Comparison of ENCODE assay signal across 21 cellular contexts in the genomic region with DNA sequence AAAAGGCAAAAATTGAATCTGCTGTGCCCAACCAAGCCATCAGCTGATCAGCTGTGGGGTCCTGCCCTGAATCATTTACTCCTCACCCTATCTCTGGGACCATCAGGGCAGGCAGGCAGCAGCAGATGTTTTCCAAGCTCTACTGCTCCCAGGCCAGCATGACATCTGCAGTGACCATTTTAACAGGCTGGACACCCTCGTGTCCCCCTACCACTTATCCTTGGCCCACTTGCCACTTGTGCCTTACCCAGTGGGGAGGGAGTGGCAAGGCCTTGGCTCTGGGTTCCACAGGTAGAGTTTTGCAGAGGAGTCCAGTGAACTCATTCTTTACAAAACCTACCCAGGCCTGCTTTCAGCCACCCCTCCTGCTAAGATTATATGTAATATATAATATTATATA. TPM values are rescaled to one million over a fixed set of nuclear protein-coding genes. Genes with fewer than 3 reads are reported as not detected.
DNase-seq lines count a peak whose midpoint lies in the region; ATAC-seq, FAIRE-seq and TF ChIP-seq lines count a peak whose summit lies in the region.
"Had no signal": no experiment of that assay in that cellular context is flagged by ENCODE, and none has a peak within 500 bp of the region (broad histone marks: within the 10 kb centered on the region; RNA-seq: fewer than 3 reads in every experiment).

No MANE protein-coding gene starts in this region.

- TF ChIP-seq RAD21 in HepG2 (CRISPR knock-in tag; IDR thresholded peaks at IDR 0.05), result no peak

- POLR2A ChIA-PET in HepG2 (lab: Yijun Ruan, JAX), result no interaction called here

- TF ChIP-seq EP300 in HepG2 (IDR thresholded peaks at IDR 0.05; ENCODE audit: low read depth in 2 of 2, low read length in 2 of 2) (no peak), HepG2 (CRISPR knock-in tag; IDR thresholded peaks at IDR 0.05; ENCODE audit: borderline replicate concordance) (no peak), sigmoid colon (IDR thresholded peaks at IDR 0.05) (no peak)

- H3K9ac ChIP-seq in HepG2 (ENCODE audit: insufficient read depth, low read depth, low read length) (no peak overlapping the region), kidney (ENCODE audit: low read length in 2 of 2) (no peak overlapping the region), mesenchymal stem cell (ENCODE audit: low read length) (no peak overlapping the region)
- H3K9ac ChIP-seq: GM23248 had no signal

- H3K4me1 ChIP-seq in right lobe of liver, result peaks cover 0 to 14% (median 2%) of the 10 kb centered on the region in 4 donors
- peaks cover 41% of the 10 kb centered on the region for H3K4me1 ChIP-seq in HepG2 (ENCODE audit: insufficient read depth, low read length)
- H3K4me1 ChIP-seq in kidney (ENCODE audit: control insufficient read depth in 1 of 2, insufficient read depth in 1 of 2, low read depth in 1 of 2, low read length in 2 of 2), result peaks cover 10 to 11% of the 10 kb centered on the region in 2 donors
- peaks cover 0 to 53% (median 37%) of the 10 kb centered on the region in 4 donors for H3K4me1 ChIP-seq in sigmoid colon
- H3K4me1 ChIP-seq in mesenchymal stem cell (ENCODE audit: control insufficient read depth, insufficient read depth, low read depth, low read length), result peaks cover 35% of the 10 kb centered on the region

- H3K36me3 ChIP-seq in right lobe of liver (no peaks in the 10 kb centered on the region), HepG2 (replicated peaks in 1 of 2; ENCODE audit: control insufficient read depth in 1 of 2, insufficient read depth in 2 of 2, low read length in 2 of 2) (no peaks in the 10 kb centered on the region), WERI-Rb-1 (peaks cover 9% of the 10 kb centered on the region), kidney (ENCODE audit: control insufficient read depth in 1 of 2, insufficient read depth in 2 of 2, low read length in 2 of 2) (no peaks in the 10 kb centered on the region), sigmoid colon (no peaks in the 10 kb centered on the region), mesenchymal stem cell (ENCODE audit: control insufficient read depth in 1 of 2, insufficient read depth in 2 of 2, low read depth in 1 of 2, low read length in 2 of 2) (peaks cover 5 to 9% of the 10 kb centered on the region in 2 experiments)
- H3K36me3 ChIP-seq: HAP-1 had no signal

- H3K4ac ChIP-seq in mesenchymal stem cell (ENCODE audit: low read depth in 1 of 2, low read length in 2 of 2), result no peak overlapping the region

- no peak for TF ChIP-seq POLR2A in right lobe of liver (IDR thresholded peaks at IDR 0.05)
- TF ChIP-seq POLR2A in HepG2 (IDR thresholded peaks at IDR 0.05; ENCODE audit: insufficient read depth in 1 of 2, low read depth in 2 of 2, low read length in 2 of 2), result no peak
- TF ChIP-seq POLR2A in sigmoid colon (IDR thresholded peaks at IDR 0.05), result no peak

- peaks cover 10% of the 10 kb centered on the region for H3K79me1 ChIP-seq in mesenchymal stem cell (replicated peaks; ENCODE audit: low read length, poor library complexity, severe bottlenecking)

- H2BK15ac ChIP-seq in mesenchymal stem cell (ENCODE audit: low read depth, poor library complexity, severe bottlenecking), result no peak overlapping the region

- no peak overlapping the region for H3K4me2 ChIP-seq in HepG2 (ENCODE audit: low read depth, low read length)
- no peak overlapping the region for H3K4me2 ChIP-seq in mesenchymal stem cell (ENCODE audit: low read length, poor library complexity, severe bottlenecking)

- H3K9me3 ChIP-seq in right lobe of liver (no peaks in the 10 kb centered on the region), HepG2 (ENCODE audit: low read length) (no peaks in the 10 kb centered on the region), WERI-Rb-1 (ENCODE audit: severe bottlenecking) (peaks cover 12% of the 10 kb centered on the region), kidney (ENCODE audit: control insufficient read depth in 1 of 2, low read length in 2 of 2) (no peaks in the 10 kb centered on the region), sigmoid colon (no peaks in the 10 kb centered on the region), mesenchymal stem cell (ENCODE audit: control insufficient read depth, low read length) (no peaks in the 10 kb centered on the region)
- H3K9me3 ChIP-seq: BLaER1 treated with 17β-estradiol and CSF1 and Interleukin-3, amounts not matched to agents 10 nM and 100 nM; Caco-2; HAP-1 had no signal

- H3K23ac ChIP-seq in mesenchymal stem cell (ENCODE audit: low read length in 2 of 2), result no peak overlapping the region

- TF ChIP-seq CTCF in right lobe of liver (IDR thresholded peaks at IDR 0.05) (no peak), HepG2 (CRISPR knock-in tag; IDR thresholded peaks at IDR 0.05) (no peak), WERI-Rb-1 (IDR thresholded peaks at IDR 0.05; ENCODE audit: low read depth, low read length) (no peak), kidney (IDR thresholded peaks at IDR 0.05; ENCODE audit: borderline replicate concordance, extremely low read depth, insufficient read depth) (no peak), sigmoid colon (IDR thresholded peaks at IDR 0.05) (no peak)

- peaks cover 8% of the 10 kb centered on the region in 2 donors for H3K27me3 ChIP-seq in right lobe of liver
- peaks cover 4 to 70% of the 10 kb centered on the region in 2 experiments for H3K27me3 ChIP-seq in HepG2 (ENCODE audit: control insufficient read depth in 1 of 2, insufficient read depth in 2 of 2, low read length in 2 of 2)
- no peaks in the 10 kb centered on the region for H3K27me3 ChIP-seq in WERI-Rb-1 (ENCODE audit: insufficient read depth, low read depth, severe bottlenecking)
- peaks cover 27 to 52% (median 45%) of the 10 kb centered on the region in 3 donors for H3K27me3 ChIP-seq in sigmoid colon
- H3K27me3 ChIP-seq in mesenchymal stem cell (ENCODE audit: control insufficient read depth in 1 of 2, insufficient read depth in 1 of 2, low read length in 2 of 2), result peaks cover 46 to 58% of the 10 kb centered on the region in 2 experiments

- CTCF ChIA-PET in HepG2 (lab: Yijun Ruan, JAX; ENCODE audit: low intra/inter-chr PET ratio, low total read pairs), result no interaction called here

- no peak overlapping the region for H2BK5ac ChIP-seq in mesenchymal stem cell (ENCODE audit: low read depth, low read length, poor library complexity, severe bottlenecking)

- FAIRE-seq in HepG2 (lab: Jason Lieb, UNC) (no peak), kidney (lab: Jason Lieb, UNC) (no peak)
- FAIRE-seq: D721Med, G401.6, GM12891, GM19239 had no signal

- no peak overlapping the region for H2AFZ ChIP-seq in HepG2 (ENCODE audit: low read length)
- H2AFZ ChIP-seq in mesenchymal stem cell (ENCODE audit: low read depth, low read length), result no peak overlapping the region
- H2AFZ ChIP-seq: GM23248 had no signal

- no peak overlapping the region for H3K14ac ChIP-seq in mesenchymal stem cell (ENCODE audit: low read length in 2 of 2)

- H4K91ac ChIP-seq in mesenchymal stem cell (ENCODE audit: low read length), result no peak overlapping the region

- H3K79me2 ChIP-seq in HepG2 (ENCODE audit: insufficient read depth, low read length), result no peaks in the 10 kb centered on the region

- no TSS peak for BruUV-seq in HepG2 (replicated peaks; lab: Mats Ljungman, UMichigan)

- no peak overlapping the region for H2BK120ac ChIP-seq in mesenchymal stem cell (ENCODE audit: low read depth, low read length)

- no peak overlapping the region for H4K8ac ChIP-seq in mesenchymal stem cell (ENCODE audit: low read length)

- H3K4me3 ChIP-seq in right lobe of liver, result no peak overlapping the region
- no peak overlapping the region for H3K4me3 ChIP-seq in HepG2 (replicated peaks in 1 of 3; ENCODE audit: insufficient read depth in 1 of 3, low read depth in 2 of 3, low read length in 3 of 3)
- no peak overlapping the region for H3K4me3 ChIP-seq in WERI-Rb-1 (ENCODE audit: low read depth, low read length)
- no peak overlapping the region for H3K4me3 ChIP-seq in kidney (ENCODE audit: low read length in 2 of 2)
- no peak overlapping the region for H3K4me3 ChIP-seq in sigmoid colon
- no peak overlapping the region for H3K4me3 ChIP-seq in mesenchymal stem cell (ENCODE audit: insufficient read depth in 1 of 2, low read depth in 1 of 2, low read length in 2 of 2)
- H3K4me3 ChIP-seq: BLaER1 treated with 17β-estradiol and CSF1 and Interleukin-3, amounts not matched to agents 10 nM and 100 nM; GM23248; HAP-1 had no signal

- H2BK12ac ChIP-seq in mesenchymal stem cell (ENCODE audit: low read length in 2 of 2), result no peak overlapping the region

- intact Hi-C loops in right lobe of liver (cut with DNase I), result no loop called here
- intact Hi-C loops in HepG2 (cut with micrococcal nuclease; ENCODE audit: unreplicated experiment), result no loop called here
- intact Hi-C loops in kidney (cut with DNase I), result no loop called here
- intact Hi-C loops in sigmoid colon (cut with DNase I), result loop anchor here (10.0 kb wide), 2 partner anchors 53 to 297 kb away; no protein-coding TSS in a partner anchor

- no CpG with 5 or more reads among the region's 1 CpG for WGBS in right lobe of liver (ENCODE audit: insufficient coverage, low coverage, low lambda C conversion rate, missing lambda C conversion rate)
- 0% methylated on average over 1 of the region's 1 CpG for WGBS in HepG2 (ENCODE audit: low lambda C conversion rate)
- WGBS in sigmoid colon, 2 donors, result 50 to 61% methylated on average over 1 of the region's 1 CpG
- WGBS in mesenchymal stem cell, result 100% methylated on average over 1 of the region's 1 CpG

- H3K18ac ChIP-seq in mesenchymal stem cell (ENCODE audit: low read depth in 1 of 2, low read length in 2 of 2), result no peak overlapping the region

- peaks cover 4% of the 10 kb centered on the region; the same call in 1 of the 2 replicates for H4K20me1 ChIP-seq in HepG2 (ENCODE audit: insufficient read depth, low read length)

- DNase-seq in right lobe of liver (peak in 2 of 3 donors; percentile 15 to 17), HepG2 (ENCODE audit: low spot score) (no peak), WERI-Rb-1 (peak; percentile 3), kidney (peak; percentile 8), sigmoid colon (peak; percentile 17), glomerular visceral epithelial cell (ENCODE audit: extremely low spot score) (no peak), mesenchymal stem cell (no peak)
- DNase-seq: 8988T; CD4-positive, CD25-positive, alpha-beta regulatory T cell; GM23248 had no signal

- no peak overlapping the region for H2AK5ac ChIP-seq in mesenchymal stem cell (ENCODE audit: low read length, severe bottlenecking)

- no peak for ATAC-seq in right lobe of liver
- ATAC-seq in HepG2, result no peak
- no peak for ATAC-seq in GM21423 (IDR thresholded peaks at IDR 0.05; ENCODE audit: unreplicated experiment)

- in situ Hi-C loops in HepG2 (cut with HindIII; ENCODE audit: extremely low pct_ligation_motif_present, low pct_unique_long_range_greater_than_20kb), result no loop called here

- no peak overlapping the region for H3K27ac ChIP-seq in right lobe of liver
- H3K27ac ChIP-seq in HepG2 (ENCODE audit: extremely low read length, insufficient read depth, low read length), result no peak overlapping the region
- no peak overlapping the region for H3K27ac ChIP-seq in WERI-Rb-1
- H3K27ac ChIP-seq in kidney (ENCODE audit: low read depth in 2 of 2, low read length in 2 of 2), result no peak overlapping the region
- no peak overlapping the region for H3K27ac ChIP-seq in sigmoid colon
- H3K27ac ChIP-seq in mesenchymal stem cell (ENCODE audit: low read length, poor library complexity, severe bottlenecking), result no peak overlapping the region
- H3K27ac ChIP-seq: GM23248 had no signal

RNA-seq across cellular contexts. Expression of gene CA4, which starts 12.0 kb away (rescaled TPM):
- total RNA-seq in right lobe of liver (under 1 TPM in 3 of 6 experiments, not detected in 3; 0.33 to 0.37 (median 0.35) TPM), HepG2 (2016; rRNA removed; fragmentation: Illumina TruSeq; extraction: Trizol) (not detected in 2 replicates), kidney (25.3 TPM), sigmoid colon (1 to 10 TPM in 2 of 4 donors, not detected in 2; 2.1 to 3.3 TPM)
- not detected in 2 replicates for total RNA-seq in HepG2 (2016; cell fraction: cytosol; rRNA removed; fragmentation: Illumina TruSeq; extraction: Trizol; ENCODE audit: low read depth)
- not detected in 2 replicates for total RNA-seq in HepG2 (2016; cell fraction: insoluble cytoplasmic fraction; rRNA removed; fragmentation: Illumina TruSeq; extraction: Trizol)
- not detected in 2 replicates for total RNA-seq in HepG2 (2016; cell fraction: membrane; rRNA removed; fragmentation: Illumina TruSeq; extraction: Trizol)
- not detected in 2 replicates for total RNA-seq in HepG2 (2016; cell fraction: nucleus; rRNA removed; fragmentation: Illumina TruSeq; extraction: Trizol)
- polyA plus RNA-seq in HepG2 (2011; rRNA removed) (not detected in 2 replicates), kidney (ENCODE audit: insufficient read depth, low read depth, low replicate concordance) (102 TPM), sigmoid colon (100 to 1,000 TPM in 2 of 3 donors, 10 to 100 TPM in 1; 91.3 to 300 (median 194) TPM)
- not detected in 2 replicates for polyA plus RNA-seq in HepG2 (2011; cell fraction: cytosol; rRNA removed)
- polyA plus RNA-seq in HepG2 (2011; cell fraction: nucleus; rRNA removed), result not detected in 2 replicates
- polyA plus RNA-seq in HepG2 (2012), result not detected in 2 replicates
- not detected in 2 replicates for polyA plus RNA-seq in HepG2 (2016; cell fraction: cytosol; fragmentation: Illumina TruSeq; extraction: Trizol; ENCODE audit: low read depth)
- not detected in 2 replicates for polyA plus RNA-seq in HepG2 (2016; cell fraction: insoluble cytoplasmic fraction; fragmentation: Illumina TruSeq; extraction: Trizol; ENCODE audit: low read depth)
- polyA plus RNA-seq in HepG2 (2016; cell fraction: membrane; fragmentation: Illumina TruSeq; extraction: Trizol; ENCODE audit: low read depth), result not detected in 2 replicates
- polyA plus RNA-seq in HepG2 (2016; cell fraction: nucleus; fragmentation: Illumina TruSeq; extraction: Trizol; ENCODE audit: insufficient read depth, low read depth), result not detected in 2 replicates
- polyA minus RNA-seq in HepG2 (2011; rRNA and poly(A)+ RNA removed; ENCODE audit: low replicate concordance), result not detected in 2 replicates
- not detected in 2 replicates for polyA minus RNA-seq in HepG2 (2011; cell fraction: cytosol; rRNA and poly(A)+ RNA removed)
- not detected in 2 replicates for polyA minus RNA-seq in HepG2 (2011; cell fraction: nucleus; rRNA and poly(A)+ RNA removed)
- polyA plus RNA-seq in mesenchymal stem cell (2013, experiment 1 of 2), result not detected
- not detected for polyA plus RNA-seq in mesenchymal stem cell (2013, experiment 2 of 2)
- total RNA-seq: A673; Caco-2; CD4-positive, CD25-positive, alpha-beta regulatory T cell; GM23248; H4 had no signal
- polyA plus RNA-seq: AG04450; CD4-positive, CD25-positive, alpha-beta regulatory T cell; GM23248 had no signal

RNA-seq across cellular contexts. Expression of gene HEATR6, which starts 59.0 kb away (rescaled TPM):
- total RNA-seq in right lobe of liver (1 to 10 TPM; 3.6 to 7.3 (median 6.3) TPM), HepG2 (2016; rRNA removed; fragmentation: Illumina TruSeq; extraction: Trizol) (18.4 and 20.3 TPM in 2 replicates), kidney (27.6 TPM), sigmoid colon (10 to 100 TPM in 3 of 4 donors, 1 to 10 TPM in 1; 9.1 to 21.4 (median 19.5) TPM)
- 2.3 and 4.3 TPM in 2 replicates for total RNA-seq in HepG2 (2016; cell fraction: cytosol; rRNA removed; fragmentation: Illumina TruSeq; extraction: Trizol; ENCODE audit: low read depth)
- total RNA-seq in HepG2 (2016; cell fraction: insoluble cytoplasmic fraction; rRNA removed; fragmentation: Illumina TruSeq; extraction: Trizol), result 18.9 and 20.3 TPM in 2 replicates
- 5.4 and 6.6 TPM in 2 replicates for total RNA-seq in HepG2 (2016; cell fraction: membrane; rRNA removed; fragmentation: Illumina TruSeq; extraction: Trizol)
- 22.7 and 29.7 TPM in 2 replicates for total RNA-seq in HepG2 (2016; cell fraction: nucleus; rRNA removed; fragmentation: Illumina TruSeq; extraction: Trizol)
- polyA plus RNA-seq in HepG2 (2011; rRNA removed) (21.4 and 22.1 TPM in 2 replicates), kidney (ENCODE audit: insufficient read depth, low read depth, low replicate concordance) (4.4 TPM), sigmoid colon (1 to 10 TPM; 2.8 to 8.4 (median 3.0) TPM)
- 16.0 and 16.2 TPM in 2 replicates for polyA plus RNA-seq in HepG2 (2011; cell fraction: cytosol; rRNA removed)
- 131 and 149 TPM in 2 replicates for polyA plus RNA-seq in HepG2 (2011; cell fraction: nucleus; rRNA removed)
- 14.9 and 15.5 TPM in 2 replicates for polyA plus RNA-seq in HepG2 (2012)
- polyA plus RNA-seq in HepG2 (2016; cell fraction: cytosol; fragmentation: Illumina TruSeq; extraction: Trizol; ENCODE audit: low read depth), result 0.63 and 0.85 TPM in 2 replicates
- 12.1 and 12.7 TPM in 2 replicates for polyA plus RNA-seq in HepG2 (2016; cell fraction: insoluble cytoplasmic fraction; fragmentation: Illumina TruSeq; extraction: Trizol; ENCODE audit: low read depth)
- 1.4 and 1.7 TPM in 2 replicates for polyA plus RNA-seq in HepG2 (2016; cell fraction: membrane; fragmentation: Illumina TruSeq; extraction: Trizol; ENCODE audit: low read depth)
- 34.2 and 40.8 TPM in 2 replicates for polyA plus RNA-seq in HepG2 (2016; cell fraction: nucleus; fragmentation: Illumina TruSeq; extraction: Trizol; ENCODE audit: insufficient read depth, low read depth)
- polyA minus RNA-seq in HepG2 (2011; rRNA and poly(A)+ RNA removed; ENCODE audit: low replicate concordance), result 30.5 and 72.9 TPM in 2 replicates
- polyA minus RNA-seq in HepG2 (2011; cell fraction: cytosol; rRNA and poly(A)+ RNA removed), result 17.1 and 24.8 TPM in 2 replicates
- 72.4 and 73.8 TPM in 2 replicates for polyA minus RNA-seq in HepG2 (2011; cell fraction: nucleus; rRNA and poly(A)+ RNA removed)
- 9.4 TPM for polyA plus RNA-seq in mesenchymal stem cell (2013, experiment 1 of 2)
- 9.5 TPM for polyA plus RNA-seq in mesenchymal stem cell (2013, experiment 2 of 2)

Comparison
In these comparisons a context has a peak if more than half of its experiments do, and no peak if none do; other contexts are left out.
1. DNase-seq: peak in right lobe of liver (2 of 3), WERI-Rb-1 (single experiment), kidney (single experiment) and sigmoid colon (single experiment); none in HepG2 (single experiment), glomerular visceral epithelial cell (single experiment) and mesenchymal stem cell (single experiment).